In the genomic region with DNA sequence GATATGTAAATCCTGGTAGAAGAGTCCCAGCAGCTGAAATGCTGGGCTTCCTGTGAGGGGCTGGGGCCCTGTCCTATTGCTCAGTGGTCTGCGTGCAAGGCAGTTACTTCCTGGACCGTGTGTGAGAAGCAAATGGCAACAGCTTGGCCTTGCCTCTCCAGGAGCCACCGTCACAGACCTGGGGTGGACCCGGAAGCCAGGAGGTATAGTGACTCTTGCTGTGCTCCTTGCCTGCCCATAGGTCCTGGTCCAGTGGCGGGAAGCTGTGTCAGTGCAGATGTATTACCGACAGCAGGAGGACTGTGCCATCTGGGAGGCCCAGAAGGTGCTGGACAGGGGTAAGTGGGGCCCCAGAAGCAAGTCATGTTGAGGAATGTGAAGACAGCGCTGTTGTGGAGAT, we compare ENCODE assay signal across 22 cellular contexts.
"Had no signal": no experiment of that assay in that cellular context is flagged by ENCODE, and none has a peak within 500 bp of the region (broad histone marks: within the 10 kb centered on the region; RNA-seq: fewer than 3 reads in every experiment).

No MANE protein-coding gene starts in this region.

- H3K4me1 ChIP-seq: body of pancreas, pancreas, prostate gland had no signal

- H3K27me3 Mint-ChIP-seq: activated CD4-positive, alpha-beta memory T cell treated with anti-CD3 and anti-CD28 coated beads for 36 hours had no signal

- H3K36me3 ChIP-seq: left ventricle myocardium inferior, pancreas, prostate gland, uterus had no signal

- H3K27ac ChIP-seq: body of pancreas, coronary artery, left ventricle myocardium inferior, pancreas, prostate gland, spleen, thoracic aorta, uterus, VCaP had no signal

- H3K27me3 ChIP-seq: body of pancreas, dorsolateral prefrontal cortex, pancreas, spleen, uterus had no signal

- H3K27ac Mint-ChIP-seq: activated T-helper 1 cell treated with anti-CD3 and anti-CD28 coated beads, Interleukin-12 subunit alpha, Interleukin-12 subunit beta, Interleukin-2, Interleukin-4 antibody, amounts not matched to agents 30 ng/mL and 10 ng/mL and 1 ng/mL, durations not matched to agents 14 hours and 24 hours and 36 hours; nephron had no signal

- DNase-seq: activated CD4-positive, alpha-beta memory T cell treated with anti-CD3 and anti-CD28 coated beads for 36 hours; activated CD4-positive, alpha-beta T cell treated with anti-CD3 and anti-CD28 coated beads for 4 hours; activated effector memory CD4-positive, alpha-beta T cell treated with anti-CD3 and anti-CD28 coated beads, Interleukin-2, amount 50 U/mL, for 16 hours; activated naive CD4-positive, alpha-beta T cell treated with anti-CD3 and anti-CD28 coated beads for 36 hours; anterior cingulate cortex; body of pancreas; effector memory CD4-positive, alpha-beta T cell; left ventricle myocardium inferior; retina; spleen; stimulated activated naive CD8-positive, alpha-beta T cell treated with anti-CD3 and anti-CD28 coated beads, Interleukin-15, Interleukin-2, amounts not matched to agents 100 U/mL and 50 U/mL, for 24 hours; T-helper 1 cell; trophoblast cell; uterus had no signal

- ATAC-seq: body of pancreas; pancreas; stimulated activated naive CD8-positive, alpha-beta T cell treated with anti-CD3 and anti-CD28 coated beads, Interleukin-15, Interleukin-2, amounts not matched to agents 100 U/mL and 50 U/mL, for 24 hours had no signal

- H3K4me3 Mint-ChIP-seq: activated CD4-positive, alpha-beta memory T cell treated with anti-CD3 and anti-CD28 coated beads for 36 hours; activated naive CD4-positive, alpha-beta T cell treated with anti-CD3 and anti-CD28 coated beads for 36 hours; activated T-helper 1 cell treated with anti-CD3 and anti-CD28 coated beads, Interleukin-12 subunit alpha, Interleukin-12 subunit beta, Interleukin-2, Interleukin-4 antibody, amounts not matched to agents 30 ng/mL and 10 ng/mL and 1 ng/mL, durations not matched to agents 14 hours and 24 hours and 36 hours; nephron had no signal

- H3K9me3 Mint-ChIP-seq: activated CD4-positive, alpha-beta memory T cell treated with anti-CD3 and anti-CD28 coated beads for 36 hours; activated naive CD4-positive, alpha-beta T cell treated with anti-CD3 and anti-CD28 coated beads for 36 hours; activated T-helper 1 cell treated with anti-CD3 and anti-CD28 coated beads, Interleukin-12 subunit alpha, Interleukin-12 subunit beta, Interleukin-2, Interleukin-4 antibody, amounts not matched to agents 30 ng/mL and 10 ng/mL and 1 ng/mL, durations not matched to agents 14 hours and 24 hours and 36 hours; nephron had no signal

- H3K9me3 ChIP-seq: body of pancreas, left ventricle myocardium inferior, pancreas, prostate gland, spleen, thoracic aorta, uterus had no signal

- H3K4me3 ChIP-seq: body of pancreas, coronary artery, dorsolateral prefrontal cortex, left ventricle myocardium inferior, pancreas, prostate gland, spleen, thoracic aorta, uterus had no signal
